8 cellular contexts compared by ENCODE assay signal in genomic region chrX:30888526-30889146, GRCh38. TPM values are rescaled to one million over a fixed set of nuclear protein-coding genes. Genes with fewer than 3 reads are reported as not detected.
DNase-seq lines count a peak whose midpoint lies in the region; ATAC-seq and TF ChIP-seq lines count a peak whose summit lies in the region.

No MANE protein-coding gene starts in this region.

- H3K9me3 Mint-ChIP-seq in CD8-positive, alpha-beta T cell, result no peaks in the 10 kb centered on the region
- no peaks in the 10 kb centered on the region for H3K9me3 Mint-ChIP-seq in activated CD4-positive, alpha-beta T cell treated with anti-CD3 and anti-CD28 coated beads, Interleukin-2, amount 10 ng/mL, durations not matched to agents 7 days and 5 days
- no peaks in the 10 kb centered on the region for H3K9me3 Mint-ChIP-seq in natural killer cell treated with Interleukin-12 subunit alpha and Interleukin-12 subunit beta and Interleukin-15 and Interleukin-18, amount 100 ng/mL, for 72 hours

- no peak for TF ChIP-seq CTCF in CD8-positive, alpha-beta T cell (IDR thresholded peaks at IDR 0.05)

- ATAC-seq in CD8-positive, alpha-beta T cell, result peak; percentile 6
- ATAC-seq in GM19438 (IDR thresholded peaks at IDR 0.05; ENCODE audit: low read depth, unreplicated experiment) (peak; percentile 27), HG03460 (IDR thresholded peaks at IDR 0.05; ENCODE audit: unreplicated experiment) (peak; percentile 23)
- ATAC-seq in natural killer cell treated with Interleukin-12 subunit alpha and Interleukin-12 subunit beta and Interleukin-15 and Interleukin-18, amount 100 ng/mL, for 72 hours, result peak; percentile 47 to 62

- H3K36me3 Mint-ChIP-seq in CD8-positive, alpha-beta T cell, result peaks cover 3% of the 10 kb centered on the region
- H3K36me3 Mint-ChIP-seq in activated CD4-positive, alpha-beta T cell treated with anti-CD3 and anti-CD28 coated beads, Interleukin-2, amount 10 ng/mL, durations not matched to agents 7 days and 5 days (ENCODE audit: low read depth), result peaks cover 9% of the 10 kb centered on the region
- H3K36me3 Mint-ChIP-seq in natural killer cell treated with Interleukin-12 subunit alpha and Interleukin-12 subunit beta and Interleukin-15 and Interleukin-18, amount 100 ng/mL, for 72 hours, result no peaks in the 10 kb centered on the region

- H3K9me3 ChIP-seq in CD8-positive, alpha-beta T cell (ENCODE audit: low read length), result no peaks in the 10 kb centered on the region

- H3K27me3 ChIP-seq in CD8-positive, alpha-beta T cell (ENCODE audit: insufficient read depth, low read length), result no peaks in the 10 kb centered on the region

- DNase-seq in CD8-positive, alpha-beta T cell, result peak in 2 of 7 experiments; percentile 1 to 24
- DNase-seq in activated CD4-positive, alpha-beta T cell treated with anti-CD3 and anti-CD28 coated beads, Interleukin-2, amount 10 ng/mL, durations not matched to agents 7 days and 5 days, result peak; percentile 19
- no peak for DNase-seq in epithelial cell of prostate (ENCODE audit: low read depth, low spot score)
- peak; percentile 67 for DNase-seq in natural killer cell treated with Interleukin-12 subunit alpha and Interleukin-12 subunit beta and Interleukin-15 and Interleukin-18, amount 100 ng/mL, for 72 hours (ENCODE audit: low spot score)
- no peak for DNase-seq in kidney glomerular epithelial cell (lab: John Stamatoyannopoulos, UW)

- intact Hi-C loops in CD8-positive, alpha-beta T cell (cut with DNase I, micrococcal nuclease), result loop anchor here (1.0 to 10.0 kb wide), 3 partner anchors 154 to 311 kb away; partner anchors contain the start of genes TASL (in 2 of the 2) and GK (in 1 of the 2)

- peak overlapping the region; percentile 58 for H3K4me3 ChIP-seq in CD8-positive, alpha-beta T cell (ENCODE audit: low read depth, low read length)
- peak overlapping the region; percentile 87 for H3K4me3 ChIP-seq in urinary bladder (ENCODE audit: low read depth, low read length)

- POLR2A ChIA-PET in CD8-positive, alpha-beta T cell (lab: Charles Lee), result interaction anchor here (0.8 to 1.5 kb wide), 2 partner anchors 9 to 132 kb away, joined by 3 read pairs; no protein-coding TSS in a partner anchor
- POLR2A ChIA-PET in activated CD4-positive, alpha-beta T cell treated with anti-CD3 and anti-CD28 coated beads, Interleukin-2, amount 10 ng/mL, durations not matched to agents 7 days and 5 days (lab: Charles Lee), result interaction anchor here (0.6 to 1.6 kb wide), 2 partner anchors 59 to 312 kb away, joined by 3 to 5 read pairs; partner anchors contain the start of gene TASL

- no peaks in the 10 kb centered on the region for H3K27me3 Mint-ChIP-seq in CD8-positive, alpha-beta T cell (ENCODE audit: low read depth)
- H3K27me3 Mint-ChIP-seq in activated CD4-positive, alpha-beta T cell treated with anti-CD3 and anti-CD28 coated beads, Interleukin-2, amount 10 ng/mL, durations not matched to agents 7 days and 5 days, result no peaks in the 10 kb centered on the region
- no peaks in the 10 kb centered on the region for H3K27me3 Mint-ChIP-seq in natural killer cell treated with Interleukin-12 subunit alpha and Interleukin-12 subunit beta and Interleukin-15 and Interleukin-18, amount 100 ng/mL, for 72 hours

- CTCF ChIA-PET in CD8-positive, alpha-beta T cell (lab: Charles Lee), result no interaction called here
- CTCF ChIA-PET in activated CD4-positive, alpha-beta T cell treated with anti-CD3 and anti-CD28 coated beads, Interleukin-2, amount 10 ng/mL, durations not matched to agents 7 days and 5 days (lab: Charles Lee), result no interaction called here

- peak overlapping the region; percentile 90 for H3K4me3 Mint-ChIP-seq in CD8-positive, alpha-beta T cell
- H3K4me3 Mint-ChIP-seq in activated CD4-positive, alpha-beta T cell treated with anti-CD3 and anti-CD28 coated beads, Interleukin-2, amount 10 ng/mL, durations not matched to agents 7 days and 5 days, result peak overlapping the region; percentile 85
- H3K4me3 Mint-ChIP-seq in natural killer cell treated with Interleukin-12 subunit alpha and Interleukin-12 subunit beta and Interleukin-15 and Interleukin-18, amount 100 ng/mL, for 72 hours, result peak overlapping the region; percentile 84

- WGBS in urinary bladder, result 0% methylated on average over 45 of the region's 45 CpGs

- H3K27ac Mint-ChIP-seq in CD8-positive, alpha-beta T cell, result peak overlapping the region; percentile 85
- H3K27ac Mint-ChIP-seq in activated CD4-positive, alpha-beta T cell treated with anti-CD3 and anti-CD28 coated beads, Interleukin-2, amount 10 ng/mL, durations not matched to agents 7 days and 5 days, result peak overlapping the region; percentile 89
- peak overlapping the region; percentile 89 to 96 for H3K27ac Mint-ChIP-seq in natural killer cell treated with Interleukin-12 subunit alpha and Interleukin-12 subunit beta and Interleukin-15 and Interleukin-18, amount 100 ng/mL, for 72 hours

- H3K4me1 ChIP-seq in CD8-positive, alpha-beta T cell (ENCODE audit: insufficient read depth, low read length), result peaks cover 20% of the 10 kb centered on the region
- H3K4me1 ChIP-seq in urinary bladder (ENCODE audit: insufficient read depth), result no peaks in the 10 kb centered on the region

- H3K36me3 ChIP-seq in CD8-positive, alpha-beta T cell (ENCODE audit: insufficient read depth, low read length), result no peaks in the 10 kb centered on the region
- no peaks in the 10 kb centered on the region for H3K36me3 ChIP-seq in urinary bladder (ENCODE audit: insufficient read depth)

- H3K4me1 Mint-ChIP-seq in CD8-positive, alpha-beta T cell (ENCODE audit: low read depth), result peaks cover 46% of the 10 kb centered on the region
- H3K4me1 Mint-ChIP-seq in activated CD4-positive, alpha-beta T cell treated with anti-CD3 and anti-CD28 coated beads, Interleukin-2, amount 10 ng/mL, durations not matched to agents 7 days and 5 days, result peaks cover 32% of the 10 kb centered on the region
- peaks cover 25 to 41% of the 10 kb centered on the region in 2 donors for H3K4me1 Mint-ChIP-seq in natural killer cell treated with Interleukin-12 subunit alpha and Interleukin-12 subunit beta and Interleukin-15 and Interleukin-18, amount 100 ng/mL, for 72 hours (ENCODE audit: low read depth in 2 of 2)

- H3K27ac ChIP-seq in CD8-positive, alpha-beta T cell (ENCODE audit: low read depth, low read length), result peak overlapping the region; percentile 62
- H3K27ac ChIP-seq in epithelial cell of prostate (peak overlapping the region; percentile 86), urinary bladder (ENCODE audit: low read depth) (peak overlapping the region; percentile 50)

RNA-seq across cellular contexts. Expression of gene TAB3, which starts 0.4 kb away (rescaled TPM):
- 10 to 100 TPM; 21.5 to 25.9 TPM for total RNA-seq in CD8-positive, alpha-beta T cell
- 10 to 100 TPM; 16.8 to 20.7 TPM for total RNA-seq in activated CD4-positive, alpha-beta T cell treated with anti-CD3 and anti-CD28 coated beads, Interleukin-2, amount 10 ng/mL, durations not matched to agents 7 days and 5 days
- 10 to 100 TPM; 21.3 to 28.2 TPM for total RNA-seq in natural killer cell treated with Interleukin-12 subunit alpha and Interleukin-12 subunit beta and Interleukin-15 and Interleukin-18, amount 100 ng/mL, for 72 hours
- total RNA-seq in urinary bladder, result 17.5 TPM
- polyA plus RNA-seq in urinary bladder, result 10.1 TPM

Comparison
In these comparisons a context has a peak if more than half of its experiments do, and no peak if none do; other contexts are left out.
1. DNase-seq: peak in activated CD4-positive, alpha-beta T cell treated with anti-CD3 and anti-CD28 coated beads, Interleukin-2, amount 10 ng/mL, durations not matched to agents 7 days and 5 days (single experiment) and natural killer cell treated with Interleukin-12 subunit alpha and Interleukin-12 subunit beta and Interleukin-15 and Interleukin-18, amount 100 ng/mL, for 72 hours (single experiment); none in epithelial cell of prostate (single experiment) and kidney glomerular epithelial cell (single experiment).
2. Peak in every context shown above with its lines, with median percentiles within 50 percentile points of each other: ATAC-seq, H3K27ac ChIP-seq, H3K27ac Mint-ChIP-seq and H3K4me3 Mint-ChIP-seq.